Comparison of ENCODE assay signal across 9 cellular contexts in the genomic region with DNA sequence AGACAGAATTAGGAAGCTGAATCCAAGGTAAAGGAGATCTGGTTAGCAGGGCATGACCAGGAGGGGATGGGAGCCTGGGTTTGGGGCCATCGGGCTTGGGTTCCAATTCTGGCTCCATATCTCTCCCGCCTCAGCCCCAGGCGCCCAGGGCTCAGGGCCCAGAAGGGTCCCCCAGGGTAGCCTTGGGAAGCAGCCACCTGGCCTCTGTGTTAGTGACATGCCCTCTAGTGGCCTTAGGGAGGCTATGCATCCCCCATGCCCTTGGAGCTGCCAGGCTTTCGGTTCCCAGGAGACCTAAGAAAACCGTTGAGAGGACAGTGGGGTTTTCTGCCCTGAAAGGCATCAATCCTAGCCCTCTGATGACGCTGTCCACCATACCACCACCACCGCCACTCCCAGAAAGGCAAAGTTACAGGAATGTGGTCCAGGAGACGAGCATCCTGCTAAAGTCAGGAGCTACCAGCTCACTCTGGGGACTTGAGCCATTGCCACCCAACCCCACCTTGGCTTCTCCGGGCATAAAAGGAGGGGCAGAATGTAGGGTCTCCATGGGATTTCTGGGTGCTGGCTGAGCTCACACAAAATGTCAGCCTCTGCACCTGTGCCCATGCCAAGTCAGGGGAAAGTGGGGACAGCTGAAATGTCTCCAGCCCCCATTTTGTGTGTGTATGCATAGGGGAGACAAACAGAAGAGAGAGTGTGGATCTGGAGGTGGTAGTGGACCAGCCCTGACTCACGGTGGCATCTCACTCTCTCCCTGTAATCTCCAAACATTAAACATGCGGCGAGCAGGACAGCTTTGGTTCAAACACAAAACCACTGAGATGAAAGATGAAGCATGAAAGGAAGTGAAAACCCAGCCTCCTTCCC. TPM values are rescaled to one million over a fixed set of nuclear protein-coding genes. Genes with fewer than 3 reads are reported as not detected.
A peak's percentile ranks its signal among the peaks of the same experiment; 100 is the strongest.
DNase-seq lines count a peak whose midpoint lies in the region; ATAC-seq and TF ChIP-seq lines count a peak whose summit lies in the region.
"Had no signal": no experiment of that assay in that cellular context is flagged by ENCODE, and none has a peak within 500 bp of the region (broad histone marks: within the 10 kb centered on the region; RNA-seq: fewer than 3 reads in every experiment).

No MANE protein-coding gene starts in this region.

- CTCF ChIA-PET in activated CD4-positive, alpha-beta memory T cell treated with anti-CD3 and anti-CD28 coated beads, Interleukin-2, amount 10 ng/mL, durations not matched to agents 7 days and 5 days (lab: Charles Lee), result interaction anchor here (0.7 to 6.0 kb wide), 23 partner anchors 10 to 203 kb away, joined by 3 to 171 read pairs (median 4); a partner anchor contains a TSS

- no peaks in the 10 kb centered on the region for H3K4me1 Mint-ChIP-seq in activated CD4-positive, alpha-beta memory T cell treated with anti-CD3 and anti-CD28 coated beads, Interleukin-2, amount 10 ng/mL, durations not matched to agents 7 days and 5 days
- H3K4me1 Mint-ChIP-seq in neural progenitor cell, result no peaks in the 10 kb centered on the region
- H3K4me1 Mint-ChIP-seq: IgD-negative memory B cell had no signal

- peaks cover 22% of the 10 kb centered on the region for H3K27me3 Mint-ChIP-seq in activated CD4-positive, alpha-beta memory T cell treated with anti-CD3 and anti-CD28 coated beads, Interleukin-2, amount 10 ng/mL, durations not matched to agents 7 days and 5 days
- peaks cover 11% of the 10 kb centered on the region for H3K27me3 Mint-ChIP-seq in neural progenitor cell (ENCODE audit: insufficient read depth, low read depth)
- H3K27me3 Mint-ChIP-seq: IgD-negative memory B cell had no signal

- peak; percentile 93 for ATAC-seq in GM18867 (IDR thresholded peaks at IDR 0.05; ENCODE audit: unreplicated experiment)
- ATAC-seq in HG03066 (IDR thresholded peaks at IDR 0.05; ENCODE audit: low read depth, unreplicated experiment), result peak; percentile 83
- ATAC-seq in HG02970 (IDR thresholded peaks at IDR 0.05; ENCODE audit: low FRiP score, unreplicated experiment), result no peak

- H3K9ac ChIP-seq in BLaER1 (no peak overlapping the region), neural progenitor cell (no peak overlapping the region)

- H3K9me3 ChIP-seq in BLaER1 (no peaks in the 10 kb centered on the region), neural progenitor cell (ENCODE audit: low read depth) (no peaks in the 10 kb centered on the region)

- DNase-seq in NCI-H2227 (lab: John Stamatoyannopoulos, UW; ENCODE audit: unreplicated experiment) (peak; percentile 80), fibroblast of gingiva (ENCODE audit: low read depth) (peak; percentile 23), neural progenitor cell (ENCODE audit: low spot score) (peak; percentile 89)
- DNase-seq in activated CD4-positive, alpha-beta memory T cell treated with anti-CD3 and anti-CD28 coated beads, Interleukin-2, amount 10 ng/mL, durations not matched to agents 7 days and 5 days, result peak; percentile 54

- no peak overlapping the region for H3K4me3 Mint-ChIP-seq in activated CD4-positive, alpha-beta memory T cell treated with anti-CD3 and anti-CD28 coated beads, Interleukin-2, amount 10 ng/mL, durations not matched to agents 7 days and 5 days
- no peak overlapping the region for H3K4me3 Mint-ChIP-seq in neural progenitor cell
- H3K4me3 Mint-ChIP-seq: IgD-negative memory B cell had no signal

- no peaks in the 10 kb centered on the region for H3K9me3 Mint-ChIP-seq in activated CD4-positive, alpha-beta memory T cell treated with anti-CD3 and anti-CD28 coated beads, Interleukin-2, amount 10 ng/mL, durations not matched to agents 7 days and 5 days
- no peaks in the 10 kb centered on the region for H3K9me3 Mint-ChIP-seq in neural progenitor cell
- H3K9me3 Mint-ChIP-seq: IgD-negative memory B cell had no signal

- no peaks in the 10 kb centered on the region for H3K79me2 ChIP-seq in neural progenitor cell (ENCODE audit: low read depth)

- no peaks in the 10 kb centered on the region for H3F3A ChIP-seq in neural progenitor cell (ENCODE audit: low read depth)

- H3K27me3 ChIP-seq in BLaER1 (no peaks in the 10 kb centered on the region), neural progenitor cell (peaks cover 9% of the 10 kb centered on the region)

- H4K20me1 ChIP-seq in BLaER1, result 0 out of 2 replicates have a peak, but pooled peaks cover 7% of the 10 kb centered on the region
- H4K20me1 ChIP-seq in neural progenitor cell (ENCODE audit: low read depth), result no peaks in the 10 kb centered on the region

- TF ChIP-seq CTCF in neural progenitor cell (IDR thresholded peaks at IDR 0.05), result peak; percentile 86

- H3K27ac Mint-ChIP-seq in activated CD4-positive, alpha-beta memory T cell treated with anti-CD3 and anti-CD28 coated beads, Interleukin-2, amount 10 ng/mL, durations not matched to agents 7 days and 5 days, result no peak overlapping the region
- H3K27ac Mint-ChIP-seq in neural progenitor cell, result no peak overlapping the region
- H3K27ac Mint-ChIP-seq: IgD-negative memory B cell had no signal

- no peaks in the 10 kb centered on the region for H3K36me3 Mint-ChIP-seq in activated CD4-positive, alpha-beta memory T cell treated with anti-CD3 and anti-CD28 coated beads, Interleukin-2, amount 10 ng/mL, durations not matched to agents 7 days and 5 days (ENCODE audit: low read depth)
- H3K36me3 Mint-ChIP-seq in neural progenitor cell, result no peaks in the 10 kb centered on the region
- H3K36me3 Mint-ChIP-seq: IgD-negative memory B cell had no signal

- POLR2A ChIA-PET in activated CD4-positive, alpha-beta memory T cell treated with anti-CD3 and anti-CD28 coated beads, Interleukin-2, amount 10 ng/mL, durations not matched to agents 7 days and 5 days (lab: Charles Lee), result interaction anchor here (1.1 kb wide), 1 partner anchor 80 kb away, joined by 8 read pairs; no protein-coding TSS in a partner anchor

- H3K4me3 ChIP-seq in BLaER1 (peak overlapping the region; percentile 1; the same call in 1 of the 2 replicates), neural progenitor cell (no peak overlapping the region)

- no peak overlapping the region for H2AFZ ChIP-seq in neural progenitor cell (replicated peaks)

- H3K36me3 ChIP-seq in BLaER1 (no peaks in the 10 kb centered on the region), neural progenitor cell (no peaks in the 10 kb centered on the region)

- H3K27ac ChIP-seq in BLaER1 (peak overlapping the region; percentile 20; the same call in 1 of the 2 replicates), neural progenitor cell (no peak overlapping the region)

- H3K4me1 ChIP-seq in BLaER1 (peaks cover 60% of the 10 kb centered on the region), neural progenitor cell (no peaks in the 10 kb centered on the region)

- H3K4me2 ChIP-seq in BLaER1 (peak overlapping the region; percentile 86), neural progenitor cell (no peak overlapping the region)

RNA-seq across cellular contexts. Expression of a gene that starts 56.5 kb away (rescaled TPM):
- not detected for total RNA-seq in activated CD4-positive, alpha-beta memory T cell treated with anti-CD3 and anti-CD28 coated beads, Interleukin-2, amount 10 ng/mL, durations not matched to agents 7 days and 5 days
- total RNA-seq in neural progenitor cell (ENCODE audit: low replicate concordance), result 0.43 and 7.3 TPM in 2 replicates

Comparison
In these comparisons a context has a peak if more than half of its experiments do, and no peak if none do; other contexts are left out.
1. DNase-seq: peak in every context shown above with its lines; median percentile 89 in neural progenitor cell; 80 in NCI-H2227; 54 in activated CD4-positive, alpha-beta memory T cell treated with anti-CD3 and anti-CD28 coated beads, Interleukin-2, amount 10 ng/mL, durations not matched to agents 7 days and 5 days; 23 in fibroblast of gingiva.